ENCODE assay signal across 18 cellular contexts in genomic region chr4:113666386-113667114, GRCh38.
DNase-seq lines count a peak whose midpoint lies in the region; ATAC-seq, FAIRE-seq and TF ChIP-seq lines count a peak whose summit lies in the region.
"Had no signal": no experiment of that assay in that cellular context is flagged by ENCODE, and none has a peak within 500 bp of the region (broad histone marks: within the 10 kb centered on the region; RNA-seq: fewer than 3 reads in every experiment).

No MANE protein-coding gene starts in this region.

- no peak overlapping the region for H2AFZ ChIP-seq in GM12878 (ENCODE audit: control insufficient read depth, low read depth, low read length)
- H2AFZ ChIP-seq: PC-9 had no signal

- H3K36me3 Mint-ChIP-seq in activated CD8-positive, alpha-beta T cell treated with anti-CD3 and anti-CD28 coated beads for 36 hours (ENCODE audit: low read depth): peaks cover 17% of the 10 kb centered on the region
- H3K36me3 Mint-ChIP-seq in activated CD8-positive, alpha-beta T cell treated with anti-CD3 and anti-CD28 coated beads, Interleukin-2, amount 10 ng/mL, durations not matched to agents 7 days and 5 days (ENCODE audit: low read depth): peaks cover 12% of the 10 kb centered on the region

- POLR2A ChIA-PET in activated CD8-positive, alpha-beta T cell treated with anti-CD3 and anti-CD28 coated beads for 36 hours (lab: Charles Lee): no interaction called here
- POLR2A ChIA-PET in activated CD8-positive, alpha-beta T cell treated with anti-CD3 and anti-CD28 coated beads, Interleukin-2, amount 10 ng/mL, durations not matched to agents 7 days and 5 days (lab: Charles Lee): interaction anchor here (0.9 kb wide), 1 partner anchor 94 kb away, joined by 4 read pairs; no protein-coding TSS in a partner anchor
- POLR2A ChIA-PET in HEK293 (lab: Yijun Ruan, JAX): no interaction called here
- POLR2A ChIA-PET in GM12878 (lab: Charles Lee): interaction anchor here (1.3 to 1.7 kb wide), 2 partner anchors 8 to 21 kb away, joined by 3 to 6 read pairs; no protein-coding TSS in a partner anchor

- H3K9me3 ChIP-seq in HEK293 (ENCODE audit: control insufficient read depth, insufficient read depth, low read depth, low read length) (no peaks in the 10 kb centered on the region), GM12878 (replicated peaks; ENCODE audit: control insufficient read depth, insufficient read depth, low read length) (no peaks in the 10 kb centered on the region), pancreas (no peaks in the 10 kb centered on the region)

- peak overlapping the region; percentile 11 for H3K27ac Mint-ChIP-seq in activated CD8-positive, alpha-beta T cell treated with anti-CD3 and anti-CD28 coated beads for 36 hours
- no peak overlapping the region for H3K27ac Mint-ChIP-seq in activated CD8-positive, alpha-beta T cell treated with anti-CD3 and anti-CD28 coated beads, Interleukin-2, amount 10 ng/mL, durations not matched to agents 7 days and 5 days

- CTCF ChIA-PET in activated CD8-positive, alpha-beta T cell treated with anti-CD3 and anti-CD28 coated beads for 36 hours (lab: Charles Lee): interaction anchor here (1.0 to 1.2 kb wide), 2 partner anchors 18 to 21 kb away, joined by 3 to 4 read pairs; no protein-coding TSS in a partner anchor
- CTCF ChIA-PET in activated CD8-positive, alpha-beta T cell treated with anti-CD3 and anti-CD28 coated beads, Interleukin-2, amount 10 ng/mL, durations not matched to agents 7 days and 5 days (lab: Charles Lee): interaction anchor here (0.9 to 1.5 kb wide), 4 partner anchors 9 to 119 kb away, joined by 3 to 8 read pairs (median 3); no protein-coding TSS in a partner anchor
- CTCF ChIA-PET in HEK293 (lab: Yijun Ruan, JAX) (no interaction called here), GM12878 (lab: Yijun Ruan, JAX) (interaction anchor here (1.0 to 2.1 kb wide), 4 partner anchors 7 to 30 kb away, joined by 4 to 7 read pairs (median 5); no protein-coding TSS in a partner anchor)

- H3K27ac ChIP-seq in HEK293 (ENCODE audit: extremely low read depth, low read depth, low read length) (no peak overlapping the region), GM12878 (ENCODE audit: control insufficient read depth, insufficient read depth) (no peak overlapping the region), pancreas (peak overlapping the region in 1 of 4 donors; percentile 29)
- H3K27ac ChIP-seq: C4-2B, KMS-11, PC-9 had no signal

- H3K36me3 ChIP-seq in HEK293 (ENCODE audit: control insufficient read depth in 2 of 2, insufficient read depth in 1 of 2, low read length in 2 of 2) (no peaks in the 10 kb centered on the region), GM12878 (ENCODE audit: control insufficient read depth in 2 of 2, insufficient read depth in 2 of 2, low read length in 1 of 2) (peaks cover 2 to 14% of the 10 kb centered on the region in 2 experiments; a peak in 3 of 4 replicates), pancreas (no peaks in the 10 kb centered on the region)

- H3K79me2 ChIP-seq in GM12878 (ENCODE audit: control insufficient read depth, insufficient read depth, low read length): peaks cover 3% of the 10 kb centered on the region

- in situ Hi-C loops in GM12878 (cut with MboI): no loop called here

- H3K9ac ChIP-seq in GM12878 (ENCODE audit: control insufficient read depth, insufficient read depth, low read length): no peak overlapping the region
- H3K9ac ChIP-seq: KMS-11 had no signal

- no peak for ATAC-seq in activated CD8-positive, alpha-beta T cell treated with anti-CD3 and anti-CD28 coated beads for 36 hours
- ATAC-seq in activated CD8-positive, alpha-beta T cell treated with anti-CD3 and anti-CD28 coated beads, Interleukin-2, amount 10 ng/mL, durations not matched to agents 7 days and 5 days: no peak
- ATAC-seq in GM12878 (no peak), pancreas (peak in 3 of 4 donors; percentile 75 to 91 (median 91)), GM18520 (IDR thresholded peaks at IDR 0.05; ENCODE audit: unreplicated experiment) (no peak), GM21723 (IDR thresholded peaks at IDR 0.05; ENCODE audit: unreplicated experiment) (no peak), HG02759 (IDR thresholded peaks at IDR 0.05; ENCODE audit: unreplicated experiment) (no peak)
- ATAC-seq: HCT116 had no signal

- no peak for TF ChIP-seq POLR2A in GM12878 (IDR thresholded peaks at IDR 0.05; ENCODE audit: low read depth, low read length)

- H3K4me3 ChIP-seq in HEK293 (ENCODE audit: low read depth, low read length) (no peak overlapping the region), GM12878 (no peak overlapping the region), pancreas (no peak overlapping the region)
- H3K4me3 ChIP-seq: PC-9 had no signal

- no peak for TF ChIP-seq EP300 in GM12878 (IDR thresholded peaks at IDR 0.05; ENCODE audit: borderline replicate concordance in 1 of 2, control insufficient read depth in 1 of 2, low read depth in 2 of 2, low read length in 2 of 2)

- no peaks in the 10 kb centered on the region for H3K27me3 Mint-ChIP-seq in activated CD8-positive, alpha-beta T cell treated with anti-CD3 and anti-CD28 coated beads for 36 hours
- H3K27me3 Mint-ChIP-seq in activated CD8-positive, alpha-beta T cell treated with anti-CD3 and anti-CD28 coated beads, Interleukin-2, amount 10 ng/mL, durations not matched to agents 7 days and 5 days (ENCODE audit: low read depth): no peaks in the 10 kb centered on the region

- BruUV-seq in GM12878 (replicated peaks; lab: Mats Ljungman, UMichigan): no TSS peak

- SMC1A ChIA-PET in GM12878 (lab: Charles Lee; ENCODE audit: uncharacterized antibody, unreplicated experiment): interaction anchor here (0.7 to 18.9 kb wide), 15 partner anchors 10 to 272 kb away, joined by 3 to 282 read pairs (median 3); no protein-coding TSS in a partner anchor

- no peak for FAIRE-seq in GM12878 (lab: Jason Lieb, UNC)
- no peak for FAIRE-seq in pancreas (lab: Jason Lieb, UNC)

- H3K4me1 Mint-ChIP-seq in activated CD8-positive, alpha-beta T cell treated with anti-CD3 and anti-CD28 coated beads for 36 hours (ENCODE audit: low read depth): peaks cover 14% of the 10 kb centered on the region
- H3K4me1 Mint-ChIP-seq in activated CD8-positive, alpha-beta T cell treated with anti-CD3 and anti-CD28 coated beads, Interleukin-2, amount 10 ng/mL, durations not matched to agents 7 days and 5 days (ENCODE audit: low read depth): peaks cover 3% of the 10 kb centered on the region

- no peak overlapping the region for H3K4me2 ChIP-seq in GM12878 (ENCODE audit: control insufficient read depth, insufficient read depth)
- H3K4me2 ChIP-seq: KMS-11, PC-9 had no signal

- no peaks in the 10 kb centered on the region for H3K9me3 Mint-ChIP-seq in activated CD8-positive, alpha-beta T cell treated with anti-CD3 and anti-CD28 coated beads for 36 hours
- H3K9me3 Mint-ChIP-seq in activated CD8-positive, alpha-beta T cell treated with anti-CD3 and anti-CD28 coated beads, Interleukin-2, amount 10 ng/mL, durations not matched to agents 7 days and 5 days (ENCODE audit: insufficient read depth): no peaks in the 10 kb centered on the region

- H3K4me3 Mint-ChIP-seq in activated CD8-positive, alpha-beta T cell treated with anti-CD3 and anti-CD28 coated beads for 36 hours: no peak overlapping the region
- no peak overlapping the region for H3K4me3 Mint-ChIP-seq in activated CD8-positive, alpha-beta T cell treated with anti-CD3 and anti-CD28 coated beads, Interleukin-2, amount 10 ng/mL, durations not matched to agents 7 days and 5 days

- DNase-seq in activated CD8-positive, alpha-beta T cell treated with anti-CD3 and anti-CD28 coated beads for 36 hours: no peak
- DNase-seq in activated CD8-positive, alpha-beta T cell treated with anti-CD3 and anti-CD28 coated beads, Interleukin-2, amount 10 ng/mL, durations not matched to agents 7 days and 5 days: no peak
- no peak for DNase-seq in GM12878 (ENCODE audit: low read depth, low spot score)
- DNase-seq in pancreas: no peak
- DNase-seq: 8988T, COR-L47, DMS153, NCI-H1092, NCI-H345, NCI-H526 treated with DMSO at 0.1 percent for 48 hours, PC-9 had no signal

- TF ChIP-seq RAD21 in GM12878 (IDR thresholded peaks at IDR 0.05; ENCODE audit: insufficient read depth, low read depth, low read length): no peak

- no peaks in the 10 kb centered on the region for H3K4me1 ChIP-seq in HEK293 (ENCODE audit: control insufficient read depth, insufficient read depth, low read length)
- H3K4me1 ChIP-seq in GM12878 (ENCODE audit: control insufficient read depth, insufficient read depth, low read length): no peaks in the 10 kb centered on the region
- peaks cover 5 to 22% (median 9%) of the 10 kb centered on the region in 3 donors for H3K4me1 ChIP-seq in pancreas

- H4K20me1 ChIP-seq in GM12878 (ENCODE audit: control insufficient read depth, insufficient read depth): 0 out of 2 replicates have a peak, but pooled peaks cover 4% of the 10 kb centered on the region

- H3K27me3 ChIP-seq in GM12878 (replicated peaks in 1 of 2; ENCODE audit: control insufficient read depth in 2 of 2, insufficient read depth in 2 of 2, low read length in 1 of 2) (no peaks in the 10 kb centered on the region), pancreas (no peaks in the 10 kb centered on the region)

- WGBS in GM12878 (ENCODE audit: insufficient coverage, insufficient replicate concordance, low lambda C conversion rate, missing lambda C conversion rate): 84% methylated on average over 8 of the region's 8 CpGs
- WGBS in pancreas, 2 donors: 40 to 48% methylated on average over 8 of the region's 8 CpGs

- intact Hi-C loops in activated CD8-positive, alpha-beta T cell treated with anti-CD3 and anti-CD28 coated beads for 36 hours (cut with micrococcal nuclease): no loop called here
- intact Hi-C loops in GM12878 (cut with micrococcal nuclease; ENCODE audit: unreplicated experiment) (no loop called here), pancreas (cut with DNase I) (no loop called here)

- TF ChIP-seq CTCF in activated CD8-positive, alpha-beta T cell treated with anti-CD3 and anti-CD28 coated beads for 36 hours (IDR thresholded peaks at IDR 0.05): no peak
- TF ChIP-seq CTCF in HEK293 (tag by site-specific recombination; IDR thresholded peaks at IDR 0.05) (no peak), GM12878 (IDR thresholded peaks at IDR 0.05 in 2 of 3, conservative IDR thresholded peaks at IDR 0.05 in 1 of 3; ENCODE audit: control insufficient read depth in 2 of 3, extremely low read depth in 1 of 3, insufficient read depth in 1 of 3, low read depth in 3 of 3, low read length in 3 of 3) (no peak), pancreas (IDR thresholded peaks at IDR 0.05) (no peak)

- RAD21 ChIA-PET in GM12878 (lab: Charles Lee; ENCODE audit: unreplicated experiment): interaction anchor here (1.1 to 1.7 kb wide), 3 partner anchors 11 to 35 kb away, joined by 4 to 8 read pairs (median 6); no protein-coding TSS in a partner anchor

TF ChIP-seq in GM12878, 131 proteins besides CTCF, POLR2A, EP300 and RAD21 (continues in another document):
- TF ChIP-seq EED (IDR thresholded peaks at IDR 0.05; ENCODE audit: low read depth): no peak
- no peak for TF ChIP-seq HCFC1 (IDR thresholded peaks at IDR 0.05; ENCODE audit: low read length)
- no peak for TF ChIP-seq WRNIP1 (IDR thresholded peaks at IDR 0.05; ENCODE audit: borderline replicate concordance, low read depth, low read length)
- TF ChIP-seq ATF7 (IDR thresholded peaks at IDR 0.05; ENCODE audit: low read depth): no peak
- TF ChIP-seq ZNF217 (IDR thresholded peaks at IDR 0.05): no peak
- TF ChIP-seq POLR2AphosphoS5 (IDR thresholded peaks at IDR 0.05; ENCODE audit: low read length): no peak
- no peak for TF ChIP-seq ASH2L (IDR thresholded peaks at IDR 0.05; ENCODE audit: borderline replicate concordance, low read depth)

Comparison
In these comparisons a context has a peak if more than half of its experiments do, and no peak if none do; other contexts are left out.
1. POLR2A ChIA-PET loops: an anchor here in activated CD8-positive, alpha-beta T cell treated with anti-CD3 and anti-CD28 coated beads, Interleukin-2, amount 10 ng/mL, durations not matched to agents 7 days and 5 days (0.9 kb wide) and GM12878 (1.3 to 1.7 kb wide); none called in activated CD8-positive, alpha-beta T cell treated with anti-CD3 and anti-CD28 coated beads for 36 hours and HEK293.
2. ATAC-seq: peak in pancreas (3 of 4); none in activated CD8-positive, alpha-beta T cell treated with anti-CD3 and anti-CD28 coated beads for 36 hours (single experiment), activated CD8-positive, alpha-beta T cell treated with anti-CD3 and anti-CD28 coated beads, Interleukin-2, amount 10 ng/mL, durations not matched to agents 7 days and 5 days (single experiment), GM12878 (single experiment), GM18520 (single experiment), GM21723 (single experiment) and HG02759 (single experiment).